8 cellular contexts compared by ENCODE assay signal in genomic region chr5:134004626-134005414, GRCh38. TPM values are rescaled to one million over a fixed set of nuclear protein-coding genes. Genes with fewer than 3 reads are reported as not detected.
DNase-seq lines count a peak whose midpoint lies in the region; ATAC-seq and TF ChIP-seq lines count a peak whose summit lies in the region.

A gene with protein sequence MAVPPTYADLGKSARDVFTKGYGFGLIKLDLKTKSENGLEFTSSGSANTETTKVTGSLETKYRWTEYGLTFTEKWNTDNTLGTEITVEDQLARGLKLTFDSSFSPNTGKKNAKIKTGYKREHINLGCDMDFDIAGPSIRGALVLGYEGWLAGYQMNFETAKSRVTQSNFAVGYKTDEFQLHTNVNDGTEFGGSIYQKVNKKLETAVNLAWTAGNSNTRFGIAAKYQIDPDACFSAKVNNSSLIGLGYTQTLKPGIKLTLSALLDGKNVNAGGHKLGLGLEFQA (minus strand): TSS chr5:134004975. CDS start chr5:133993012, 11,963 bp downstream.

- peak within 1 kb of the TSS; percentile 94 for H3K4me3 Mint-ChIP-seq in activated naive CD8-positive, alpha-beta T cell treated with anti-CD3 and anti-CD28 coated beads, Interleukin-2, amount 50 U/mL, for 24 hours

- intact Hi-C loops in cardiac septum (cut with DNase I) (loop anchor here (1.0 to 5.0 kb wide), 2 partner anchors 37 to 53 kb away; partner anchors contain the start of gene C5orf15), posterior vena cava (cut with DNase I) (no loop called here), upper lobe of right lung (cut with DNase I) (no loop called here)

- peaks cover 33% of the 10 kb centered on the region for H3K4me1 ChIP-seq in upper lobe of right lung

- TF ChIP-seq CTCF in LNCaP clone FGC (IDR thresholded peaks at IDR 0.05; ENCODE audit: control insufficient read depth, extremely low read depth, insufficient read depth) (0 out of 2 replicates have a peak, but pooled peaks have one; percentile 11), upper lobe of right lung (IDR thresholded peaks at IDR 0.05) (no peak)

- H3K9me3 ChIP-seq in upper lobe of right lung = no peaks in the 10 kb centered on the region

- H3K27ac ChIP-seq in upper lobe of right lung = peak within 1 kb of the TSS; percentile 96

- no peaks in the 10 kb centered on the region for H3K27me3 ChIP-seq in upper lobe of right lung

- DNase-seq in GM04503 (ENCODE audit: low read depth) = peak; percentile 25
- peak; percentile 78 for DNase-seq in GOT3 (lab: John Stamatoyannopoulos, UW)
- DNase-seq in LNCaP clone FGC (ENCODE audit: low read depth) = no peak
- peak; percentile 87 for DNase-seq in SW480 (ENCODE audit: low spot score)
- DNase-seq in activated naive CD8-positive, alpha-beta T cell treated with anti-CD3 and anti-CD28 coated beads, Interleukin-2, amount 50 U/mL, for 24 hours = peak; percentile 88
- peak; percentile 88 for DNase-seq in cardiac septum (ENCODE audit: low spot score)
- peak; percentile 96 for DNase-seq in posterior vena cava (ENCODE audit: low spot score)
- DNase-seq in upper lobe of right lung = peak; percentile 92

- H3K4me1 Mint-ChIP-seq in activated naive CD8-positive, alpha-beta T cell treated with anti-CD3 and anti-CD28 coated beads, Interleukin-2, amount 50 U/mL, for 24 hours = peaks cover 52% of the 10 kb centered on the region

- H3K27me3 Mint-ChIP-seq in activated naive CD8-positive, alpha-beta T cell treated with anti-CD3 and anti-CD28 coated beads, Interleukin-2, amount 50 U/mL, for 24 hours = no peaks in the 10 kb centered on the region

- peak within 1 kb of the TSS; percentile 99 for H3K27ac Mint-ChIP-seq in activated naive CD8-positive, alpha-beta T cell treated with anti-CD3 and anti-CD28 coated beads, Interleukin-2, amount 50 U/mL, for 24 hours

- H3K4me3 ChIP-seq in LNCaP clone FGC (ENCODE audit: low read depth, low read length) (peak within 1 kb of the TSS; percentile 76), upper lobe of right lung (peak within 1 kb of the TSS; percentile 89)

- no peaks in the 10 kb centered on the region for H3K9me3 Mint-ChIP-seq in activated naive CD8-positive, alpha-beta T cell treated with anti-CD3 and anti-CD28 coated beads, Interleukin-2, amount 50 U/mL, for 24 hours

- peak; percentile 76 for ATAC-seq in activated naive CD8-positive, alpha-beta T cell treated with anti-CD3 and anti-CD28 coated beads, Interleukin-2, amount 50 U/mL, for 24 hours
- peak; percentile 93 for ATAC-seq in upper lobe of right lung

- peaks cover 38% of the 10 kb centered on the region for H3K36me3 Mint-ChIP-seq in activated naive CD8-positive, alpha-beta T cell treated with anti-CD3 and anti-CD28 coated beads, Interleukin-2, amount 50 U/mL, for 24 hours (ENCODE audit: low read depth)

- H3K36me3 ChIP-seq in upper lobe of right lung = no peaks in the 10 kb centered on the region

RNA-seq across cellular contexts. Expression of the gene that starts here (rescaled TPM):
- total RNA-seq in cardiac septum = 429 TPM
- 100 to 1,000 TPM; 104 to 105 TPM for total RNA-seq in posterior vena cava
- 112 TPM for total RNA-seq in upper lobe of right lung
